Comparison of ENCODE assay signal across 12 cellular contexts in genomic region chr3:151276038-151277027, GRCh38. TPM values are rescaled to one million over a fixed set of nuclear protein-coding genes. Genes with fewer than 3 reads are reported as not detected.
DNase-seq lines count a peak whose midpoint lies in the region; ATAC-seq and TF ChIP-seq lines count a peak whose summit lies in the region.
"Had no signal": no experiment of that assay in that cellular context is flagged by ENCODE, and none has a peak within 500 bp of the region (broad histone marks: within the 10 kb centered on the region; RNA-seq: fewer than 3 reads in every experiment).

No MANE protein-coding gene starts in this region.

- no peak overlapping the region for H3K9ac ChIP-seq in smooth muscle cell (ENCODE audit: low read depth)
- H3K9ac ChIP-seq: GM23248 had no signal

- WGBS in smooth muscle cell (ENCODE audit: low lambda C conversion rate), result 88% methylated on average over 8 of the region's 8 CpGs

- TF ChIP-seq CTCF in nephron progenitor cell (IDR thresholded peaks at IDR 0.05), result no peak
- no peak for TF ChIP-seq CTCF in tibial artery (IDR thresholded peaks at IDR 0.05)
- no peak for TF ChIP-seq CTCF in smooth muscle cell (IDR thresholded peaks at IDR 0.05; ENCODE audit: borderline replicate concordance, insufficient read depth, poor library complexity, severe bottlenecking)

- H3K27me3 ChIP-seq in tibial artery (no peaks in the 10 kb centered on the region), smooth muscle cell (ENCODE audit: low read depth) (no peaks in the 10 kb centered on the region)
- H3K27me3 ChIP-seq: body of pancreas had no signal

- peaks cover 27% of the 10 kb centered on the region for H3K4me1 Mint-ChIP-seq in nephron progenitor cell

- DNase-seq in NCI-H1092 treated with DMSO at 0.1 percent for 48 hours (lab: John Stamatoyannopoulos, UW) (peak; percentile 10), NCI-H1092 (lab: John Stamatoyannopoulos, UW) (no peak), T-helper 2 cell (peak in 3 of 5 experiments; percentile 5 to 76 (median 67)), nephron progenitor cell (no peak), cerebellar nuclear complex (lab: John Stamatoyannopoulos, UW) (no peak), tibial artery (no peak), smooth muscle cell (lab: John Stamatoyannopoulos, UW; ENCODE audit: unreplicated experiment) (no peak)
- DNase-seq: body of pancreas, GM23248 had no signal

- no peaks in the 10 kb centered on the region for H4K20me1 ChIP-seq in smooth muscle cell (ENCODE audit: low read depth)

- no peak overlapping the region for H3K27ac ChIP-seq in tibial artery
- no peak overlapping the region for H3K27ac ChIP-seq in smooth muscle cell (ENCODE audit: low read depth)
- H3K27ac ChIP-seq: body of pancreas, GM23248 had no signal

- H3K27me3 Mint-ChIP-seq in nephron progenitor cell (ENCODE audit: low read depth, poor library complexity), result no peaks in the 10 kb centered on the region

- H3K4me2 ChIP-seq in smooth muscle cell, result no peak overlapping the region

- H3K27ac Mint-ChIP-seq in nephron progenitor cell, result peak overlapping the region; percentile 52

- H3K36me3 Mint-ChIP-seq in nephron progenitor cell (ENCODE audit: low read depth), result peaks cover 4% of the 10 kb centered on the region

- no peak overlapping the region for H3K4me3 Mint-ChIP-seq in nephron progenitor cell

- no peak overlapping the region for H2AFZ ChIP-seq in smooth muscle cell (ENCODE audit: low read depth)
- H2AFZ ChIP-seq: GM23248 had no signal

- no peaks in the 10 kb centered on the region for H3K79me2 ChIP-seq in smooth muscle cell (ENCODE audit: low read depth)

- no peaks in the 10 kb centered on the region for H3K9me3 ChIP-seq in tibial artery
- H3K9me3 ChIP-seq in smooth muscle cell (replicated peaks; ENCODE audit: low read depth), result no peaks in the 10 kb centered on the region
- H3K9me3 ChIP-seq: body of pancreas had no signal

- H3K36me3 ChIP-seq in tibial artery (no peaks in the 10 kb centered on the region), smooth muscle cell (ENCODE audit: low read depth) (no peaks in the 10 kb centered on the region)

- intact Hi-C loops in tibial artery (cut with DNase I; ENCODE audit: low total_unique reads), result no loop called here

- H3K9me3 Mint-ChIP-seq in nephron progenitor cell, result no peaks in the 10 kb centered on the region

- no peaks in the 10 kb centered on the region for H3F3A ChIP-seq in smooth muscle cell (ENCODE audit: low read depth)

- H3K4me1 ChIP-seq in tibial artery (no peaks in the 10 kb centered on the region), smooth muscle cell (ENCODE audit: low read depth) (no peaks in the 10 kb centered on the region)
- H3K4me1 ChIP-seq: body of pancreas had no signal

- peak; percentile 79 for ATAC-seq in HG02642 (IDR thresholded peaks at IDR 0.05; ENCODE audit: poor library complexity, unreplicated experiment)
- ATAC-seq: body of pancreas had no signal

- H3K4me3 ChIP-seq in tibial artery, result no peak overlapping the region
- H3K4me3 ChIP-seq in smooth muscle cell, result no peak overlapping the region
- H3K4me3 ChIP-seq: body of pancreas, GM23248 had no signal

RNA-seq across cellular contexts. Expression of gene P2RY14, which starts 2.0 kb away (rescaled TPM):
- total RNA-seq in smooth muscle cell, result not detected in 2 replicates
- polyA plus RNA-seq in smooth muscle cell, result not detected in 2 replicates
- total RNA-seq: GM23248, RPMI7951 had no signal
- polyA plus RNA-seq: GM23248, keratinocyte had no signal

RNA-seq across cellular contexts. Expression of gene GPR87, which starts 40.3 kb away (rescaled TPM):
- total RNA-seq in smooth muscle cell, result 24.0 and 27.1 TPM in 2 replicates
- 5.1 and 25.4 TPM in 2 replicates for polyA plus RNA-seq in smooth muscle cell
- total RNA-seq: body of pancreas, RPMI7951 had no signal
- polyA plus RNA-seq: GM23248 had no signal

RNA-seq across cellular contexts. Expression of gene P2RY13, which starts 53.0 kb away (rescaled TPM):
- total RNA-seq in smooth muscle cell, result not detected in 2 replicates
- polyA plus RNA-seq in smooth muscle cell, result not detected in 2 replicates
- total RNA-seq: GM23248, RPMI7951 had no signal
- polyA plus RNA-seq: GM23248, keratinocyte had no signal

Comparison
In these comparisons a context has a peak if more than half of its experiments do, and no peak if none do; other contexts are left out.
1. DNase-seq: peak in NCI-H1092 treated with DMSO at 0.1 percent for 48 hours (single experiment) and T-helper 2 cell (3 of 5); none in NCI-H1092 (single experiment), nephron progenitor cell (single experiment), cerebellar nuclear complex (0 of 2), tibial artery (0 of 2) and smooth muscle cell (single experiment).